1 cellular context compared by ENCODE assay signal in genomic region chr3:52534281-52535183, GRCh38.
TF ChIP-seq lines count a peak whose summit lies in the region.

No MANE protein-coding gene starts in this region.

TF ChIP-seq in K562, 482 proteins besides CTCF, POLR2A, EP300 and RAD21 (continued from another document and continues in another):
- no peak for TF ChIP-seq E2F5 (CRISPR knock-in tag; IDR thresholded peaks at IDR 0.05)
- peak; percentile 60 for TF ChIP-seq RBBP5 (IDR thresholded peaks at IDR 0.05; ENCODE audit: borderline replicate concordance, insufficient read depth, low read length, poor library complexity, severe bottlenecking)
- no peak for TF ChIP-seq HDAC6 (IDR thresholded peaks at IDR 0.05; ENCODE audit: low read depth, low read length)
- TF ChIP-seq FOXK2 (conservative IDR thresholded peaks at IDR 0.05 in 1 of 2, IDR thresholded peaks at IDR 0.05 in 1 of 2; ENCODE audit: low read depth in 2 of 2): no peak
- no peak for TF ChIP-seq ZNF780A (CRISPR knock-in tag; IDR thresholded peaks at IDR 0.05)
- no peak for TF ChIP-seq PHF21A (IDR thresholded peaks at IDR 0.05; ENCODE audit: borderline replicate concordance, low read depth)
- no peak for TF ChIP-seq ARID2 (IDR thresholded peaks at IDR 0.05)
- TF ChIP-seq ATF3 (IDR thresholded peaks at IDR 0.05): no peak
- TF ChIP-seq ATF3 (CRISPR knock-in tag; conservative IDR thresholded peaks at IDR 0.05): no peak
- TF ChIP-seq ZNF76 (CRISPR knock-in tag; IDR thresholded peaks at IDR 0.05; ENCODE audit: borderline replicate concordance): no peak
- 0 out of 2 replicates have a peak, but pooled peaks have one; percentile 44 for TF ChIP-seq FOXP4 (CRISPR knock-in tag; IDR thresholded peaks at IDR 0.05; ENCODE audit: borderline replicate concordance)
- no peak for TF ChIP-seq CHD7 (IDR thresholded peaks at IDR 0.05; ENCODE audit: low read depth, low read length)
- no peak for TF ChIP-seq ZNF75A (CRISPR knock-in tag; IDR thresholded peaks at IDR 0.05)
- TF ChIP-seq EZH2 (IDR thresholded peaks at IDR 0.05; ENCODE audit: borderline replicate concordance, low read depth, low read length): no peak
- TF ChIP-seq SP1 (CRISPR knock-in tag; IDR thresholded peaks at IDR 0.05): peak; percentile 61
- TF ChIP-seq ZBTB40 (IDR thresholded peaks at IDR 0.05): no peak; the same call in 1 of the 2 replicates
- no peak for TF ChIP-seq ZBTB40 (CRISPR knock-in tag; IDR thresholded peaks at IDR 0.05)
- TF ChIP-seq HMBOX1 (IDR thresholded peaks at IDR 0.05): no peak
- no peak for TF ChIP-seq HMGXB4 (CRISPR knock-in tag; IDR thresholded peaks at IDR 0.05)
- TF ChIP-seq RFX5 (IDR thresholded peaks at IDR 0.05; ENCODE audit: low read depth, low read length): no peak
- TF ChIP-seq KAT8 (IDR thresholded peaks at IDR 0.05; ENCODE audit: low read depth): no peak
- no peak for TF ChIP-seq ETS2 (tag; IDR thresholded peaks at IDR 0.05; ENCODE audit: borderline replicate concordance, poor library complexity, severe bottlenecking)
- no peak for TF ChIP-seq ESRRB (CRISPR knock-in tag; IDR thresholded peaks at IDR 0.05; ENCODE audit: borderline replicate concordance)
- TF ChIP-seq ELF4 (CRISPR knock-in tag; IDR thresholded peaks at IDR 0.05): no peak
- TF ChIP-seq HLTF (IDR thresholded peaks at IDR 0.05): no peak
- no peak for TF ChIP-seq STAT5B (CRISPR knock-in tag; IDR thresholded peaks at IDR 0.05)
- peak; percentile 44; the same call in 1 of the 2 replicates for TF ChIP-seq CTBP1 (IDR thresholded peaks at IDR 0.05; ENCODE audit: borderline replicate concordance)
- no peak for TF ChIP-seq POLR2AphosphoS2 (IDR thresholded peaks at IDR 0.05; ENCODE audit: low read length)
